In genomic region chr19:10505583-10506229, GRCh38 we compare ENCODE assay signal across 8 cellular contexts. TPM values are rescaled to one million over a fixed set of nuclear protein-coding genes. Genes with fewer than 3 reads are reported as not detected.
DNase-seq lines count a peak whose midpoint lies in the region; ATAC-seq and TF ChIP-seq lines count a peak whose summit lies in the region.

No MANE protein-coding gene starts in this region.

- no peak overlapping the region for H2BK12ac ChIP-seq in H9 (ENCODE audit: insufficient read length, low read depth, low read length)

- no peaks in the 10 kb centered on the region for H3K9me3 Mint-ChIP-seq in H9

- H2BK20ac ChIP-seq in H9 (ENCODE audit: low read depth, low read length, poor library complexity, severe bottlenecking): no peak overlapping the region

- H2BK15ac ChIP-seq in H9 (ENCODE audit: low read depth, low read length): no peak overlapping the region

- H3K23me2 ChIP-seq in H9 (ENCODE audit: insufficient read length, low read depth, low read length, poor library complexity, severe bottlenecking): peaks cover 7% of the 10 kb centered on the region

- no peak overlapping the region for H3K14ac ChIP-seq in H9 (ENCODE audit: insufficient read depth, low read length)

- H3K4me2 ChIP-seq in H9 (ENCODE audit: insufficient read depth, insufficient read length, low read length): no peak overlapping the region

- H4K8ac ChIP-seq in H9 (replicated peaks; ENCODE audit: insufficient read length, low read depth, low read length): no peak overlapping the region

- ATAC-seq in Right ventricle myocardium superior (ENCODE audit: poor library complexity): no peak
- no peak for ATAC-seq in GM19023 (IDR thresholded peaks at IDR 0.05; ENCODE audit: unreplicated experiment)
- ATAC-seq in GM21515 (IDR thresholded peaks at IDR 0.05; ENCODE audit: unreplicated experiment): no peak

- H2BK120ac ChIP-seq in H9 (ENCODE audit: low read depth, low read length, poor library complexity, severe bottlenecking): no peak overlapping the region

- no peak overlapping the region for H2AFZ ChIP-seq in H9 (ENCODE audit: low read length)

- H3K4me1 ChIP-seq in H9 (ENCODE audit: insufficient read depth, low read length) (peaks cover 2% of the 10 kb centered on the region; the same call in 1 of the 2 replicates), SJSA1 (replicated peaks) (peaks cover 19% of the 10 kb centered on the region)

- no peaks in the 10 kb centered on the region for H4K20me1 ChIP-seq in H9 (ENCODE audit: control insufficient read depth, insufficient read depth, insufficient read length)

- H3K56ac ChIP-seq in H9 (ENCODE audit: insufficient read length, low read depth, low read length): no peak overlapping the region

- H3K36me3 ChIP-seq in SJSA1: peaks cover 22% of the 10 kb centered on the region

- H3K4me1 Mint-ChIP-seq in H9: peaks cover 10 to 14% of the 10 kb centered on the region in 2 experiments

- H4K91ac ChIP-seq in H9 (ENCODE audit: insufficient read length, low read depth, low read length): no peak overlapping the region

- intact Hi-C loops in Right ventricle myocardium superior (cut with DNase I): no loop called here

- H3K79me2 ChIP-seq in H9 (ENCODE audit: insufficient read depth, low read length): peaks cover 9% of the 10 kb centered on the region; the same call in 1 of the 2 replicates

- H3K27me3 ChIP-seq in H9 (ENCODE audit: insufficient read depth, low read length) (no peaks in the 10 kb centered on the region), SJSA1 (replicated peaks) (peaks cover 7% of the 10 kb centered on the region; the same call in 1 of the 2 replicates)

- whole genome bisulfite sequencing in H9 (ENCODE audit: extremely low coverage, insufficient read length, low lambda C conversion rate): no CpG with 5 or more reads among the region's 17 CpGs

- H4K5ac ChIP-seq in H9 (ENCODE audit: insufficient read length, low read depth, low read length): no peak overlapping the region

- no peak overlapping the region for H3T11ph ChIP-seq in H9 (ENCODE audit: low read length)

- no peak overlapping the region; a peak in 1 of 5 replicates for H3K4me3 Mint-ChIP-seq in H9

- peaks cover 2% of the 10 kb centered on the region for H3K79me1 ChIP-seq in H9 (ENCODE audit: insufficient read depth, low read depth, low read length, poor library complexity, severe bottlenecking)

- no peak overlapping the region for H3K9ac ChIP-seq in H9 (ENCODE audit: extremely low read depth, insufficient read length, low read length)

- no peak overlapping the region for H3K27ac Mint-ChIP-seq in H9

- DNase-seq in AG09309 (ENCODE audit: low read depth): no peak
- DNase-seq in H9: peak; percentile 86
- peak; percentile 54 to 74 for DNase-seq in SJSA1 (ENCODE audit: low read depth in 1 of 2, low spot score in 2 of 2)
- DNase-seq in activated gamma-delta T cell treated with anti-CD3 and anti-CD28 coated beads, Interleukin-2, amount 50 U/mL, for 16 hours (ENCODE audit: low read depth): peak; percentile 80
- peak; percentile 84 for DNase-seq in Right ventricle myocardium superior
- DNase-seq in putamen (ENCODE audit: low spot score): peak; percentile 54

- H3K27ac ChIP-seq in H9 (ENCODE audit: insufficient read length, low read depth, low read length): no peak overlapping the region
- no peak overlapping the region for H3K27ac ChIP-seq in SJSA1

- H3K27me3 Mint-ChIP-seq in H9 (ENCODE audit: low read depth): peaks cover 3% of the 10 kb centered on the region

- no peak overlapping the region for H3K4ac ChIP-seq in H9 (ENCODE audit: low read depth, low read length)

- H2AK5ac ChIP-seq in H9 (ENCODE audit: insufficient read length, low read length): no peak overlapping the region

- no peak overlapping the region for H3K18ac ChIP-seq in H9 (ENCODE audit: insufficient read length, low read depth, low read length)

- H2BK5ac ChIP-seq in H9 (ENCODE audit: insufficient read length, low read length): no peak overlapping the region

- H3K9me3 ChIP-seq in H9 (ENCODE audit: control insufficient read depth, low read depth, low read length) (no peaks in the 10 kb centered on the region), SJSA1 (replicated peaks) (peaks cover 3% of the 10 kb centered on the region; the same call in 1 of the 2 replicates)

- peak; percentile 76 for TF ChIP-seq CTCF in AG09309 (IDR thresholded peaks at IDR 0.05; ENCODE audit: control insufficient read depth, insufficient read depth, low read depth, low read length, missing control alignments)
- TF ChIP-seq CTCF in H9 (conservative IDR thresholded peaks at IDR 0.05): peak; percentile 85

- H3K4me3 ChIP-seq in AG09309 (ENCODE audit: control insufficient read depth, low read depth, low read length) (no peak overlapping the region), SJSA1 (no peak overlapping the region)

- no peak overlapping the region for H3K23ac ChIP-seq in H9 (ENCODE audit: insufficient read length, low read depth, low read length)

- peaks cover 2 to 5% (median 3%) of the 10 kb centered on the region in 3 experiments; a peak in 4 of 7 replicates for H3K36me3 Mint-ChIP-seq in H9 (ENCODE audit: insufficient read depth in 1 of 3, low read depth in 3 of 3)

RNA-seq across cellular contexts. Expression of gene KEAP1, which starts 2.5 kb away (rescaled TPM):
- 88.7 and 101 TPM in 2 replicates for total RNA-seq in H9 (2021)
- 49.8 and 74.1 TPM in 2 replicates for total RNA-seq in SJSA1 (2014; rRNA removed; shearing (Covaris generic))
- total RNA-seq in Right ventricle myocardium superior: 78.3 TPM

RNA-seq across cellular contexts. Expression of gene S1PR5, which starts 11.5 kb away (rescaled TPM):
- total RNA-seq in H9 (2021): 7.1 and 8.1 TPM in 2 replicates
- 0.05 TPM in 1 of 2 replicates, not detected in the other for total RNA-seq in SJSA1 (2014; rRNA removed; shearing (Covaris generic))
- total RNA-seq in Right ventricle myocardium superior: 0.13 TPM

RNA-seq across cellular contexts. Expression of gene ATG4D, which starts 38.0 kb away (rescaled TPM):
- total RNA-seq in H9 (2021) (55.2 and 55.8 TPM in 2 replicates), Right ventricle myocardium superior (46.4 TPM)
- 39.2 and 39.4 TPM in 2 replicates for total RNA-seq in SJSA1 (2014; rRNA removed; shearing (Covaris generic))
